In genomic region chr6:35442693-35443092, GRCh38 we compare ENCODE assay signal across 24 cellular contexts.
"Had no signal": no experiment of that assay in that cellular context is flagged by ENCODE, and none has a peak within 500 bp of the region (broad histone marks: within the 10 kb centered on the region; RNA-seq: fewer than 3 reads in every experiment).

No MANE protein-coding gene starts in this region.

- H3K4me2 ChIP-seq: smooth muscle cell had no signal

- H3K4me1 ChIP-seq: gastrocnemius medialis, left lung, parathyroid adenoma, stomach, thyroid gland had no signal

- H3K9ac ChIP-seq: parathyroid adenoma had no signal

- H3K9me3 Mint-ChIP-seq: naive thymus-derived CD8-positive, alpha-beta T cell; nephron progenitor cell had no signal

- H3K27me3 Mint-ChIP-seq: naive thymus-derived CD8-positive, alpha-beta T cell; progenitor cell of endocrine pancreas had no signal

- H3K4me3 ChIP-seq: dorsolateral prefrontal cortex, esophagus squamous epithelium, gastrocnemius medialis, left lung, smooth muscle cell, stomach, thyroid gland had no signal

- H3K27me3 ChIP-seq: dorsolateral prefrontal cortex, esophagus squamous epithelium, gastrocnemius medialis, left lung, stomach, thyroid gland had no signal

- H3K36me3 Mint-ChIP-seq: naive thymus-derived CD8-positive, alpha-beta T cell had no signal

- H3K27ac Mint-ChIP-seq: nephron progenitor cell, progenitor cell of endocrine pancreas had no signal

- H3K36me3 ChIP-seq: esophagus squamous epithelium, gastrocnemius medialis, left lung, neutrophil, stomach, thyroid gland had no signal

- H3K27ac ChIP-seq: dorsolateral prefrontal cortex, esophagus squamous epithelium, gastrocnemius medialis, left lung, neutrophil, parathyroid adenoma, stomach, thyroid gland had no signal

- ATAC-seq: gastrocnemius medialis; left cardiac atrium; left lung; naive thymus-derived CD8-positive, alpha-beta T cell; sciatic nerve had no signal

- H3K9me3 ChIP-seq: esophagus squamous epithelium, gastrocnemius medialis, left lung, neutrophil, stomach, thyroid gland had no signal

- H3K4me3 Mint-ChIP-seq: naive thymus-derived CD8-positive, alpha-beta T cell; nephron progenitor cell had no signal

- H2AFZ ChIP-seq: parathyroid adenoma had no signal

- H3K79me2 ChIP-seq: parathyroid adenoma had no signal

- DNase-seq: central memory CD4-positive, alpha-beta T cell; dorsolateral prefrontal cortex; effector CD4-positive, alpha-beta T cell; esophagus squamous epithelium; gastrocnemius medialis; head of caudate nucleus; left cardiac atrium; left lung; mesendoderm; naive thymus-derived CD8-positive, alpha-beta T cell; nephron progenitor cell; stimulated activated CD4-positive, alpha-beta T cell treated with anti-CD3 and anti-CD28 coated beads, Interleukin-12 subunit alpha, Interleukin-12 subunit beta, amount 100 ng/mL, for 4 hours; stimulated activated CD4-positive, alpha-beta T cell treated with anti-CD3 and anti-CD28 coated beads, Interleukin-1b, Interleukin-23, amount 100 ng/mL, for 48 hours; stimulated activated CD4-positive, alpha-beta T cell treated with anti-CD3 and anti-CD28 coated beads, Interleukin-4, amount 100 ng/mL, for 1 hour; stimulated activated CD8-positive, alpha-beta memory T cell treated with anti-CD3 and anti-CD28 coated beads, Interleukin-4, amount 100 ng/mL, for 48 hours; stimulated activated naive CD4-positive, alpha-beta T cell treated with Interleukin-2 at 50 U/mL for 16 hours; stomach; thyroid gland; trophoblast cell had no signal
